In genomic region chr6:75601608-75602163, GRCh38 we compare ENCODE assay signal across 8 cellular contexts. TPM values are rescaled to one million over a fixed set of nuclear protein-coding genes. Genes with fewer than 3 reads are reported as not detected.
DNase-seq lines count a peak whose midpoint lies in the region; ATAC-seq and TF ChIP-seq lines count a peak whose summit lies in the region.

A gene with protein sequence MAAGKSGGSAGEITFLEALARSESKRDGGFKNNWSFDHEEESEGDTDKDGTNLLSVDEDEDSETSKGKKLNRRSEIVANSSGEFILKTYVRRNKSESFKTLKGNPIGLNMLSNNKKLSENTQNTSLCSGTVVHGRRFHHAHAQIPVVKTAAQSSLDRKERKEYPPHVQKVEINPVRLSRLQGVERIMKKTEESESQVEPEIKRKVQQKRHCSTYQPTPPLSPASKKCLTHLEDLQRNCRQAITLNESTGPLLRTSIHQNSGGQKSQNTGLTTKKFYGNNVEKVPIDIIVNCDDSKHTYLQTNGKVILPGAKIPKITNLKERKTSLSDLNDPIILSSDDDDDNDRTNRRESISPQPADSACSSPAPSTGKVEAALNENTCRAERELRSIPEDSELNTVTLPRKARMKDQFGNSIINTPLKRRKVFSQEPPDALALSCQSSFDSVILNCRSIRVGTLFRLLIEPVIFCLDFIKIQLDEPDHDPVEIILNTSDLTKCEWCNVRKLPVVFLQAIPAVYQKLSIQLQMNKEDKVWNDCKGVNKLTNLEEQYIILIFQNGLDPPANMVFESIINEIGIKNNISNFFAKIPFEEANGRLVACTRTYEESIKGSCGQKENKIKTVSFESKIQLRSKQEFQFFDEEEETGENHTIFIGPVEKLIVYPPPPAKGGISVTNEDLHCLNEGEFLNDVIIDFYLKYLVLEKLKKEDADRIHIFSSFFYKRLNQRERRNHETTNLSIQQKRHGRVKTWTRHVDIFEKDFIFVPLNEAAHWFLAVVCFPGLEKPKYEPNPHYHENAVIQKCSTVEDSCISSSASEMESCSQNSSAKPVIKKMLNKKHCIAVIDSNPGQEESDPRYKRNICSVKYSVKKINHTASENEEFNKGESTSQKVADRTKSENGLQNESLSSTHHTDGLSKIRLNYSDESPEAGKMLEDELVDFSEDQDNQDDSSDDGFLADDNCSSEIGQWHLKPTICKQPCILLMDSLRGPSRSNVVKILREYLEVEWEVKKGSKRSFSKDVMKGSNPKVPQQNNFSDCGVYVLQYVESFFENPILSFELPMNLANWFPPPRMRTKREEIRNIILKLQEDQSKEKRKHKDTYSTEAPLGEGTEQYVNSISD (plus strand): TSS chr6:75601880. CDS start chr6:75602525, 645 bp downstream.

- ATAC-seq in GM19035 (IDR thresholded peaks at IDR 0.05; ENCODE audit: unreplicated experiment) (peak; percentile 66), HG03280 (IDR thresholded peaks at IDR 0.05; ENCODE audit: unreplicated experiment) (peak; percentile 74), lung (ENCODE audit: insufficient read depth, low FRiP score) (peak; percentile 94)
- peak; percentile 79 for ATAC-seq in activated CD8-positive, alpha-beta T cell treated with anti-CD3 and anti-CD28 coated beads, Interleukin-2, amount 10 ng/mL, durations not matched to agents 7 days and 5 days

- CTCF ChIA-PET in BJ (lab: Yijun Ruan, JAX), result interaction anchor here (2.1 kb wide), 1 partner anchor 10 kb away, joined by 5 read pairs; no protein-coding TSS in a partner anchor
- CTCF ChIA-PET in activated CD8-positive, alpha-beta T cell treated with anti-CD3 and anti-CD28 coated beads, Interleukin-2, amount 10 ng/mL, durations not matched to agents 7 days and 5 days (lab: Charles Lee), result interaction anchor here (1.3 to 2.2 kb wide), 4 partner anchors 9 to 21 kb away, joined by 3 to 5 read pairs (median 4); no protein-coding TSS in a partner anchor

- peak within 1 kb of the TSS; percentile 98 to 99 for H3K27ac ChIP-seq in lung (ENCODE audit: low read depth in 1 of 2, low read length in 1 of 2)

- 0% methylated on average over 57 to 67 of the region's 67 CpGs for WGBS in lung, 2 donors

- H3K27me3 Mint-ChIP-seq in activated CD8-positive, alpha-beta T cell treated with anti-CD3 and anti-CD28 coated beads, Interleukin-2, amount 10 ng/mL, durations not matched to agents 7 days and 5 days (ENCODE audit: low read depth), result no peaks in the 10 kb centered on the region

- peaks cover 16% of the 10 kb centered on the region for H3K36me3 Mint-ChIP-seq in activated CD8-positive, alpha-beta T cell treated with anti-CD3 and anti-CD28 coated beads, Interleukin-2, amount 10 ng/mL, durations not matched to agents 7 days and 5 days (ENCODE audit: low read depth)

- peak within 1 kb of the TSS; percentile 98 for H3K4me3 Mint-ChIP-seq in activated CD8-positive, alpha-beta T cell treated with anti-CD3 and anti-CD28 coated beads, Interleukin-2, amount 10 ng/mL, durations not matched to agents 7 days and 5 days

- peaks cover 50% of the 10 kb centered on the region for H3K4me1 Mint-ChIP-seq in activated CD8-positive, alpha-beta T cell treated with anti-CD3 and anti-CD28 coated beads, Interleukin-2, amount 10 ng/mL, durations not matched to agents 7 days and 5 days (ENCODE audit: low read depth)

- POLR2A ChIA-PET in BJ (lab: Charles Lee), result interaction anchor here (0.6 kb wide), 1 partner anchor 181 kb away, joined by 3 read pairs; no protein-coding TSS in a partner anchor
- POLR2A ChIA-PET in activated CD8-positive, alpha-beta T cell treated with anti-CD3 and anti-CD28 coated beads, Interleukin-2, amount 10 ng/mL, durations not matched to agents 7 days and 5 days (lab: Charles Lee), result interaction anchor here (0.5 to 2.7 kb wide), 5 partner anchors 10 to 358 kb away, joined by 3 to 26 read pairs (median 9); partner anchors contain the start of genes COX7A2 and TMEM30A

- DNase-seq in BJ (ENCODE audit: low read depth) (no peak), NCI-H69 (lab: John Stamatoyannopoulos, UW) (peak; percentile 89), ecto neural progenitor cell (ENCODE audit: low spot score) (peak; percentile 89), lung (ENCODE audit: low spot score) (peak; percentile 74)
- peak; percentile 74 for DNase-seq in activated CD8-positive, alpha-beta T cell treated with anti-CD3 and anti-CD28 coated beads, Interleukin-2, amount 10 ng/mL, durations not matched to agents 7 days and 5 days
- DNase-seq in stimulated activated CD4-positive, alpha-beta T cell treated with anti-CD3 and anti-CD28 coated beads, TNF-alpha, amount 100 ng/mL, for 24 hours (ENCODE audit: low read depth in 3 of 3), result peak; percentile 34 to 67 (median 48)

- no peaks in the 10 kb centered on the region for H3K9me3 ChIP-seq in lung (ENCODE audit: control insufficient read depth in 2 of 2, insufficient read depth in 1 of 2, low read length in 1 of 2)

- H3K9me3 Mint-ChIP-seq in activated CD8-positive, alpha-beta T cell treated with anti-CD3 and anti-CD28 coated beads, Interleukin-2, amount 10 ng/mL, durations not matched to agents 7 days and 5 days (ENCODE audit: insufficient read depth), result no peaks in the 10 kb centered on the region

- peak within 1 kb of the TSS; percentile 81 for H3K4me3 ChIP-seq in BJ (ENCODE audit: low read depth, low read length)
- peak within 1 kb of the TSS; percentile 77 for H3K4me3 ChIP-seq in lung

- no peak for TF ChIP-seq CTCF in BJ (IDR thresholded peaks at IDR 0.05; ENCODE audit: insufficient read depth, low read depth, low read length)
- TF ChIP-seq CTCF in lung (IDR thresholded peaks at IDR 0.05; ENCODE audit: control extremely low read depth, extremely low read depth), result no peak

- H3K27ac Mint-ChIP-seq in activated CD8-positive, alpha-beta T cell treated with anti-CD3 and anti-CD28 coated beads, Interleukin-2, amount 10 ng/mL, durations not matched to agents 7 days and 5 days, result peak within 1 kb of the TSS; percentile 98

- H3K36me3 ChIP-seq in BJ (ENCODE audit: control insufficient read depth, insufficient read depth, low read length), result no peaks in the 10 kb centered on the region
- H3K36me3 ChIP-seq in lung (ENCODE audit: control insufficient read depth in 2 of 2, insufficient read depth in 2 of 2, low read length in 2 of 2), result no peaks in the 10 kb centered on the region

- H3K27me3 ChIP-seq in BJ (ENCODE audit: control insufficient read depth, insufficient read depth, low read length) (no peaks in the 10 kb centered on the region), lung (ENCODE audit: control insufficient read depth, insufficient read depth) (no peaks in the 10 kb centered on the region)

- peaks cover 0 to 8% of the 10 kb centered on the region in 2 donors for H3K4me1 ChIP-seq in lung (ENCODE audit: control insufficient read depth in 2 of 2, insufficient read depth in 2 of 2, low read length in 2 of 2)

RNA-seq across cellular contexts. Expression of the gene that starts here (rescaled TPM):
- 9.9 and 25.3 TPM in 2 replicates for polyA plus RNA-seq in BJ (2011; rRNA removed)
- 10.8 and 20.6 TPM in 2 replicates for polyA minus RNA-seq in BJ (2011; rRNA and poly(A)+ RNA removed)
- 10 to 100 TPM; 66.2 to 68.9 TPM for total RNA-seq in activated CD8-positive, alpha-beta T cell treated with anti-CD3 and anti-CD28 coated beads, Interleukin-2, amount 10 ng/mL, durations not matched to agents 7 days and 5 days
- total RNA-seq in lung, result 100 to 1,000 TPM in 1 of 2 donors, 10 to 100 TPM in 1; 83.5 to 209 TPM
- polyA plus RNA-seq in lung, result 10 to 100 TPM; 28.0 to 42.2 TPM
